1 cellular context compared by ENCODE assay signal in the genomic region with DNA sequence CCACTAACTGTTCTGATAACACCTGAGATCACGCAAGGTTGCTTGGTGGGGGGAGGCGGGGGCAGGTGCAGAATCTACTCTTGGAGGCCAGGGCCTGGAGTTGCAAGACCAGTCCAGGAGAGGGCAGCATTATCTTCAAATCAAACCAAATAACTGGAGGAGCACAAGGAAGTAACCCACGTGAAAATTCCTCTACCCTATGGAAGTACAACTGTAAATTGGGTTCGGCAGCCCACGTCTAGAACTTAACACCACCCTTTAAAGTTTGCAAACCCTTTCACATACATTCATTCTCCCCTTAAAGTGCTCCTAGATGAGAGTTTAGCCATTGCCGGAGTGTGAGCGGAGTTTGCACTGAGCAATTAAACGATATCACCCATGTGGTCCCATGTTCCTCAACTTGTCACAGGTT.
TF ChIP-seq lines count a peak whose summit lies in the region.

No MANE protein-coding gene starts in this region.

TF ChIP-seq in HepG2, 621 proteins besides CTCF, POLR2A, EP300 and RAD21 (continued from another document and continues in another):
- 0 out of 2 replicates have a peak, but pooled peaks have one; percentile 12 for TF ChIP-seq GATAD2A (CRISPR knock-in tag; IDR thresholded peaks at IDR 0.05)
- no peak for TF ChIP-seq ZNF615 (CRISPR knock-in tag; IDR thresholded peaks at IDR 0.05; ENCODE audit: borderline replicate concordance)
- 0 out of 2 replicates have a peak, but pooled peaks have one; percentile 30 for TF ChIP-seq EED (CRISPR knock-in tag; IDR thresholded peaks at IDR 0.05)
- TF ChIP-seq MAFG (CRISPR knock-in tag; IDR thresholded peaks at IDR 0.05): no peak
- TF ChIP-seq, protein P1, sequence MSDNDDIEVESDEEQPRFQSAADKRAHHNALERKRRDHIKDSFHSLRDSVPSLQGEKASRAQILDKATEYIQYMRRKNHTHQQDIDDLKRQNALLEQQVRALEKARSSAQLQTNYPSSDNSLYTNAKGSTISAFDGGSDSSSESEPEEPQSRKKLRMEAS (IDR thresholded peaks at IDR 0.05): 0 out of 2 replicates have a peak, but pooled peaks have one; percentile 29
- TF ChIP-seq, protein P2, sequence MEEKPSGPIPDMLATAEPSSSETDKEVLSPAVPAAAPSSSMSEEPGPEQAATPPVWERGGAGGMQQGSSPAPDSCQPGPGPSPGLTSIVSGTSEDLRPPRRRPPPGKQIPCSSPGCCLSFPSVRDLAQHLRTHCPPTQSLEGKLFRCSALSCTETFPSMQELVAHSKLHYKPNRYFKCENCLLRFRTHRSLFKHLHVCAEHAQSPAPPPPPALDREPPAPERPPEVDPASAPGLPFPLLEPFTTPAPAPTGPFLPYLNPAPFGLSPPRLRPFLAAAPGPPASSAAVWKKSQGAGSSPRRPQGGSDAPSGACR (CRISPR knock-in tag; IDR thresholded peaks at IDR 0.05): no peak
- TF ChIP-seq KLF16 (CRISPR knock-in tag; IDR thresholded peaks at IDR 0.05): peak in 1 of 2 experiments; percentile 19; a peak in 1 of 4 replicates
- no peak for TF ChIP-seq NFATC3 (CRISPR knock-in tag; IDR thresholded peaks at IDR 0.05)
- no peak for TF ChIP-seq MAZ (IDR thresholded peaks at IDR 0.05; ENCODE audit: borderline replicate concordance, low read depth, low read length)
- 0 out of 2 replicates have a peak, but pooled peaks have one; percentile 37 for TF ChIP-seq MAZ (CRISPR knock-in tag; IDR thresholded peaks at IDR 0.05; ENCODE audit: low read depth)
- TF ChIP-seq ZNF562 (CRISPR knock-in tag; IDR thresholded peaks at IDR 0.05; ENCODE audit: borderline replicate concordance): no peak
- peak; percentile 99 for TF ChIP-seq ELF3 (CRISPR knock-in tag; IDR thresholded peaks at IDR 0.05)
- TF ChIP-seq JUND (CRISPR knock-in tag; IDR thresholded peaks at IDR 0.05): no peak
- no peak for TF ChIP-seq CC2D1A (CRISPR knock-in tag; IDR thresholded peaks at IDR 0.05)
- TF ChIP-seq SMC3 (IDR thresholded peaks at IDR 0.05; ENCODE audit: low read length): peak; percentile 80
- TF ChIP-seq JUNB (CRISPR knock-in tag; IDR thresholded peaks at IDR 0.05; ENCODE audit: borderline replicate concordance): no peak
- no peak for TF ChIP-seq ESRRA (CRISPR knock-in tag; IDR thresholded peaks at IDR 0.05; ENCODE audit: low read depth)
- TF ChIP-seq SIN3A (IDR thresholded peaks at IDR 0.05; ENCODE audit: borderline replicate concordance, low read depth, low read length): no peak
- TF ChIP-seq SP1 (IDR thresholded peaks at IDR 0.05): no peak
- TF ChIP-seq SP1 (CRISPR knock-in tag; IDR thresholded peaks at IDR 0.05): no peak
- TF ChIP-seq NKX3-1 (CRISPR knock-in tag; IDR thresholded peaks at IDR 0.05): no peak
- no peak for TF ChIP-seq CEBPB (IDR thresholded peaks at IDR 0.05; ENCODE audit: borderline replicate concordance, low read depth, low read length)
- TF ChIP-seq, protein P3, sequence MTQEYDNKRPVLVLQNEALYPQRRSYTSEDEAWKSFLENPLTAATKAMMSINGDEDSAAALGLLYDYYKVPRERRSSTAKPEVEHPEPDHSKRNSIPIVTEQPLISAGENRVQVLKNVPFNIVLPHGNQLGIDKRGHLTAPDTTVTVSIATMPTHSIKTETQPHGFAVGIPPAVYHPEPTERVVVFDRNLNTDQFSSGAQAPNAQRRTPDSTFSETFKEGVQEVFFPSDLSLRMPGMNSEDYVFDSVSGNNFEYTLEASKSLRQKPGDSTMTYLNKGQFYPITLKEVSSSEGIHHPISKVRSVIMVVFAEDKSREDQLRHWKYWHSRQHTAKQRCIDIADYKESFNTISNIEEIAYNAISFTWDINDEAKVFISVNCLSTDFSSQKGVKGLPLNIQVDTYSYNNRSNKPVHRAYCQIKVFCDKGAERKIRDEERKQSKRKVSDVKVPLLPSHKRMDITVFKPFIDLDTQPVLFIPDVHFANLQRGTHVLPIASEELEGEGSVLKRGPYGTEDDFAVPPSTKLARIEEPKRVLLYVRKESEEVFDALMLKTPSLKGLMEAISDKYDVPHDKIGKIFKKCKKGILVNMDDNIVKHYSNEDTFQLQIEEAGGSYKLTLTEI (CRISPR knock-in tag; conservative IDR thresholded peaks at IDR 0.05): no peak
- TF ChIP-seq, protein P4, sequence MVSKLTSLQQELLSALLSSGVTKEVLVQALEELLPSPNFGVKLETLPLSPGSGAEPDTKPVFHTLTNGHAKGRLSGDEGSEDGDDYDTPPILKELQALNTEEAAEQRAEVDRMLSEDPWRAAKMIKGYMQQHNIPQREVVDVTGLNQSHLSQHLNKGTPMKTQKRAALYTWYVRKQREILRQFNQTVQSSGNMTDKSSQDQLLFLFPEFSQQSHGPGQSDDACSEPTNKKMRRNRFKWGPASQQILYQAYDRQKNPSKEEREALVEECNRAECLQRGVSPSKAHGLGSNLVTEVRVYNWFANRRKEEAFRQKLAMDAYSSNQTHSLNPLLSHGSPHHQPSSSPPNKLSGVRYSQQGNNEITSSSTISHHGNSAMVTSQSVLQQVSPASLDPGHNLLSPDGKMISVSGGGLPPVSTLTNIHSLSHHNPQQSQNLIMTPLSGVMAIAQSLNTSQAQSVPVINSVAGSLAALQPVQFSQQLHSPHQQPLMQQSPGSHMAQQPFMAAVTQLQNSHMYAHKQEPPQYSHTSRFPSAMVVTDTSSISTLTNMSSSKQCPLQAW (CRISPR knock-in tag; IDR thresholded peaks at IDR 0.05): no peak
- no peak for TF ChIP-seq ZNF746 (CRISPR knock-in tag; IDR thresholded peaks at IDR 0.05)
- TF ChIP-seq MEIS1 (CRISPR knock-in tag; IDR thresholded peaks at IDR 0.05; ENCODE audit: borderline replicate concordance): no peak
- no peak for TF ChIP-seq TAF15 (IDR thresholded peaks at IDR 0.05; ENCODE audit: low read depth, low read length, poor library complexity, severe bottlenecking)
- no peak for TF ChIP-seq KLF15 (CRISPR knock-in tag; IDR thresholded peaks at IDR 0.05; ENCODE audit: borderline replicate concordance)
- TF ChIP-seq, protein P5, sequence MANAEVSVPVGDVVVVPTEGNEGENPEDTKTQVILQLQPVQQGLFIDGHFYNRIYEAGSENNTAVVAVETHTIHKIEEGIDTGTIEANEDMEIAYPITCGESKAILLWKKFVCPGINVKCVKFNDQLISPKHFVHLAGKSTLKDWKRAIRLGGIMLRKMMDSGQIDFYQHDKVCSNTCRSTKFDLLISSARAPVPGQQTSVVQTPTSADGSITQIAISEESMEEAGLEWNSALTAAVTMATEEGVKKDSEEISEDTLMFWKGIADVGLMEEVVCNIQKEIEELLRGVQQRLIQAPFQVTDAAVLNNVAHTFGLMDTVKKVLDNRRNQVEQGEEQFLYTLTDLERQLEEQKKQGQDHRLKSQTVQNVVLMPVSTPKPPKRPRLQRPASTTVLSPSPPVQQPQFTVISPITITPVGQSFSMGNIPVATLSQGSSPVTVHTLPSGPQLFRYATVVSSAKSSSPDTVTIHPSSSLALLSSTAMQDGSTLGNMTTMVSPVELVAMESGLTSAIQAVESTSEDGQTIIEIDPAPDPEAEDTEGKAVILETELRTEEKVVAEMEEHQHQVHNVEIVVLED (CRISPR knock-in tag; IDR thresholded peaks at IDR 0.05; ENCODE audit: borderline replicate concordance): no peak
- no peak for TF ChIP-seq ZNF616 (CRISPR knock-in tag; IDR thresholded peaks at IDR 0.05; ENCODE audit: low read depth)
- TF ChIP-seq, protein P6, sequence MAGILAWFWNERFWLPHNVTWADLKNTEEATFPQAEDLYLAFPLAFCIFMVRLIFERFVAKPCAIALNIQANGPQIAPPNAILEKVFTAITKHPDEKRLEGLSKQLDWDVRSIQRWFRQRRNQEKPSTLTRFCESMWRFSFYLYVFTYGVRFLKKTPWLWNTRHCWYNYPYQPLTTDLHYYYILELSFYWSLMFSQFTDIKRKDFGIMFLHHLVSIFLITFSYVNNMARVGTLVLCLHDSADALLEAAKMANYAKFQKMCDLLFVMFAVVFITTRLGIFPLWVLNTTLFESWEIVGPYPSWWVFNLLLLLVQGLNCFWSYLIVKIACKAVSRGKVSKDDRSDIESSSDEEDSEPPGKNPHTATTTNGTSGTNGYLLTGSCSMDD (CRISPR knock-in tag; IDR thresholded peaks at IDR 0.05): no peak
- TF ChIP-seq HMG20B (CRISPR knock-in tag; conservative IDR thresholded peaks at IDR 0.05): no peak
- TF ChIP-seq REL (CRISPR knock-in tag; conservative IDR thresholded peaks at IDR 0.05): no peak
- TF ChIP-seq STAT5B (CRISPR knock-in tag; IDR thresholded peaks at IDR 0.05): no peak
- TF ChIP-seq, protein P7, sequence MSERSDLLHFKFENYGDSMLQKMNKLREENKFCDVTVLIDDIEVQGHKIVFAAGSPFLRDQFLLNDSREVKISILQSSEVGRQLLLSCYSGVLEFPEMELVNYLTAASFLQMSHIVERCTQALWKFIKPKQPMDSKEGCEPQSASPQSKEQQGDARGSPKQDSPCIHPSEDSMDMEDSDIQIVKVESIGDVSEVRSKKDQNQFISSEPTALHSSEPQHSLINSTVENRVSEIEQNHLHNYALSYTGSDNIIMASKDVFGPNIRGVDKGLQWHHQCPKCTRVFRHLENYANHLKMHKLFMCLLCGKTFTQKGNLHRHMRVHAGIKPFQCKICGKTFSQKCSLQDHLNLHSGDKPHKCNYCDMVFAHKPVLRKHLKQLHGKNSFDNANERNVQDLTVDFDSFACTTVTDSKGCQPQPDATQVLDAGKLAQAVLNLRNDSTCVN (CRISPR knock-in tag; IDR thresholded peaks at IDR 0.05; ENCODE audit: borderline replicate concordance): no peak
- peak; percentile 10 for TF ChIP-seq TEAD3 (CRISPR knock-in tag; optimal IDR thresholded peaks at IDR 0.05; ENCODE audit: borderline replicate concordance)
- TF ChIP-seq STAG1 (CRISPR knock-in tag; IDR thresholded peaks at IDR 0.05): peak; percentile 83
- TF ChIP-seq NFKBIZ (CRISPR knock-in tag; IDR thresholded peaks at IDR 0.05): no peak
- TF ChIP-seq ZFP36 (IDR thresholded peaks at IDR 0.05; ENCODE audit: borderline replicate concordance, low read depth, low read length, partially characterized antibody): peak; percentile 4
- no peak for TF ChIP-seq ETV6 (CRISPR knock-in tag; conservative IDR thresholded peaks at IDR 0.05)
- no peak for TF ChIP-seq ZNF605 (CRISPR knock-in tag; IDR thresholded peaks at IDR 0.05)
- TF ChIP-seq HNF4G (IDR thresholded peaks at IDR 0.05; ENCODE audit: borderline replicate concordance, low read depth, low read length): no peak
- no peak for TF ChIP-seq HNF4G (CRISPR knock-in tag; IDR thresholded peaks at IDR 0.05; ENCODE audit: borderline replicate concordance, low read depth)
- TF ChIP-seq, protein P8, sequence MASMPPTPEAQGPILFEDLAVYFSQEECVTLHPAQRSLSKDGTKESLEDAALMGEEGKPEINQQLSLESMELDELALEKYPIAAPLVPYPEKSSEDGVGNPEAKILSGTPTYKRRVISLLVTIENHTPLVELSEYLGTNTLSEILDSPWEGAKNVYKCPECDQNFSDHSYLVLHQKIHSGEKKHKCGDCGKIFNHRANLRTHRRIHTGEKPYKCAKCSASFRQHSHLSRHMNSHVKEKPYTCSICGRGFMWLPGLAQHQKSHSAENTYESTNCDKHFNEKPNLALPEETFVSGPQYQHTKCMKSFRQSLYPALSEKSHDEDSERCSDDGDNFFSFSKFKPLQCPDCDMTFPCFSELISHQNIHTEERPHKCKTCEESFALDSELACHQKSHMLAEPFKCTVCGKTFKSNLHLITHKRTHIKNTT (CRISPR knock-in tag; IDR thresholded peaks at IDR 0.05): no peak
- TF ChIP-seq NAIF1 (CRISPR knock-in tag; IDR thresholded peaks at IDR 0.05; ENCODE audit: borderline replicate concordance): no peak
- TF ChIP-seq NCOA1 (CRISPR knock-in tag; IDR thresholded peaks at IDR 0.05): no peak
- TF ChIP-seq XRCC5 (optimal IDR thresholded peaks at IDR 0.05; ENCODE audit: low read length): peak; percentile 57
- TF ChIP-seq JDP2 (CRISPR knock-in tag; IDR thresholded peaks at IDR 0.05; ENCODE audit: borderline replicate concordance): no peak
- no peak for TF ChIP-seq ZNF747 (CRISPR knock-in tag; IDR thresholded peaks at IDR 0.05; ENCODE audit: borderline replicate concordance)
- peak; percentile 49; the same call in 1 of the 2 replicates for TF ChIP-seq ZBTB38 (CRISPR knock-in tag; IDR thresholded peaks at IDR 0.05)
- TF ChIP-seq, protein P9, sequence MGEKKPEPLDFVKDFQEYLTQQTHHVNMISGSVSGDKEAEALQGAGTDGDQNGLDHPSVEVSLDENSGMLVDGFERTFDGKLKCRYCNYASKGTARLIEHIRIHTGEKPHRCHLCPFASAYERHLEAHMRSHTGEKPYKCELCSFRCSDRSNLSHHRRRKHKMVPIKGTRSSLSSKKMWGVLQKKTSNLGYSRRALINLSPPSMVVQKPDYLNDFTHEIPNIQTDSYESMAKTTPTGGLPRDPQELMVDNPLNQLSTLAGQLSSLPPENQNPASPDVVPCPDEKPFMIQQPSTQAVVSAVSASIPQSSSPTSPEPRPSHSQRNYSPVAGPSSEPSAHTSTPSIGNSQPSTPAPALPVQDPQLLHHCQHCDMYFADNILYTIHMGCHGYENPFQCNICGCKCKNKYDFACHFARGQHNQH (CRISPR knock-in tag; IDR thresholded peaks at IDR 0.05): 0 out of 2 replicates have a peak, but pooled peaks have one; percentile 24
- TF ChIP-seq ZFY (CRISPR knock-in tag; IDR thresholded peaks at IDR 0.05): no peak
- TF ChIP-seq PPARG (CRISPR knock-in tag; conservative IDR thresholded peaks at IDR 0.05): 0 out of 2 replicates have a peak, but pooled peaks have one; percentile 16
- TF ChIP-seq, protein P10, sequence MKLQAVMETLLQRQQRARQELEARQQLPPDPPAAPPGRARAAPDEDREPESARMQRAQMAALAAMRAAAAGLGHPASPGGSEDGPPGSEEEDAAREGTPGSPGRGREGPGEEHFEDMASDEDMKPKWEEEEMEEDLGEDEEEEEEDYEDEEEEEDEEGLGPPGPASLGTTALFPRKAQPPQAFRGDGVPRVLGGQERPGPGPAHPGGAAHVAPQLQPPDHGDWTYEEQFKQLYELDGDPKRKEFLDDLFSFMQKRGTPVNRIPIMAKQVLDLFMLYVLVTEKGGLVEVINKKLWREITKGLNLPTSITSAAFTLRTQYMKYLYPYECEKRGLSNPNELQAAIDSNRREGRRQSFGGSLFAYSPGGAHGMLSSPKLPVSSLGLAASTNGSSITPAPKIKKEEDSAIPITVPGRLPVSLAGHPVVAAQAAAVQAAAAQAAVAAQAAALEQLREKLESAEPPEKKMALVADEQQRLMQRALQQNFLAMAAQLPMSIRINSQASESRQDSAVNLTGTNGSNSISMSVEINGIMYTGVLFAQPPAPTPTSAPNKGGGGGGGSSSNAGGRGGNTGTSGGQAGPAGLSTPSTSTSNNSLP (IDR thresholded peaks at IDR 0.05; ENCODE audit: low read depth, low read length): peak; percentile 79
- no peak for TF ChIP-seq ZNF567 (CRISPR knock-in tag; IDR thresholded peaks at IDR 0.05; ENCODE audit: borderline replicate concordance)
- TF ChIP-seq SIX4 (CRISPR knock-in tag; IDR thresholded peaks at IDR 0.05): no peak
- no peak for TF ChIP-seq ZNF335 (CRISPR knock-in tag; IDR thresholded peaks at IDR 0.05)
